Comparison of ENCODE assay signal across 39 cellular contexts in genomic region chr17:45968732-45969131, GRCh38. TPM values are rescaled to one million over a fixed set of nuclear protein-coding genes. Genes with fewer than 3 reads are reported as not detected.
"Had no signal": no experiment of that assay in that cellular context is flagged by ENCODE, and none has a peak within 500 bp of the region (broad histone marks: within the 10 kb centered on the region; RNA-seq: fewer than 3 reads in every experiment).

No MANE protein-coding gene starts in this region.

- DNase-seq: activated effector memory CD4-positive, alpha-beta T cell treated with anti-CD3 and anti-CD28 coated beads, Interleukin-2, amount 50 U/mL, for 16 hours; activated effector memory CD4-positive, alpha-beta T cell treated with Interleukin-2 at 50 U/mL for 16 hours; activated gamma-delta T cell; activated gamma-delta T cell treated with Interleukin-2 at 50 U/mL for 16 hours; activated naive CD4-positive, alpha-beta T cell; activated naive CD4-positive, alpha-beta T cell treated with anti-CD3 and anti-CD28 coated beads for 36 hours; activated naive CD4-positive, alpha-beta T cell treated with anti-CD3 and anti-CD28 coated beads, Interleukin-2, amount 10 ng/mL, durations not matched to agents 7 days and 5 days; activated naive CD4-positive, alpha-beta T cell treated with anti-CD3 and anti-CD28 coated beads, Interleukin-2, amount 50 U/mL, for 16 hours; activated naive CD4-positive, alpha-beta T cell treated with Interleukin-2 at 50 U/mL for 16 hours; activated naive CD8-positive, alpha-beta T cell treated with anti-CD3 and anti-CD28 coated beads for 36 hours; activated naive CD8-positive, alpha-beta T cell treated with anti-CD3 and anti-CD28 coated beads, Interleukin-2, amount 10 ng/mL, durations not matched to agents 7 days and 5 days; activated naive CD8-positive, alpha-beta T cell treated with anti-CD3 and anti-CD28 coated beads, Interleukin-2, amount 50 U/mL, for 24 hours; activated T-cell treated with anti-CD3 and anti-CD28 coated beads, Interleukin-2, amount 50 U/mL, for 1 hour; activated T-cell treated with anti-CD3 and anti-CD28 coated beads, Interleukin-2, amount 50 U/mL, for 24 hours; activated T-cell treated with anti-CD3 and anti-CD28 coated beads, Interleukin-2, amount 50 U/mL, for 4 hours; activated T-cell treated with anti-CD3 and anti-CD28 coated beads, Interleukin-2, amount 50 U/mL, for 48 hours; activated T-cell treated with anti-CD3 and anti-CD28 coated beads, Interleukin-2, amount 50 U/mL, for 72 hours; adrenal gland; amniotic stem cell; amygdala; anterior cingulate cortex; body of pancreas; brain microvascular endothelial cell; caudate nucleus; central memory CD4-positive, alpha-beta T cell; cerebellar nuclear complex had no signal

- H3K27me3 ChIP-seq: adrenal gland, ascending aorta, body of pancreas, breast epithelium, cardiac muscle cell had no signal

- H3K9me3 ChIP-seq: adrenal gland, ascending aorta, body of pancreas, breast epithelium had no signal

- H3K4me3 ChIP-seq: adrenal gland, ascending aorta, body of pancreas, breast epithelium, cardiac muscle cell had no signal

- H3K4me1 ChIP-seq: adrenal gland, ascending aorta, body of pancreas, breast epithelium had no signal

- H3K27ac ChIP-seq: adrenal gland, ascending aorta, body of pancreas, brain microvascular endothelial cell, breast epithelium, cardiac muscle cell had no signal

- FAIRE-seq: astrocyte had no signal

- ATAC-seq: activated naive CD4-positive, alpha-beta T cell treated with anti-CD3 and anti-CD28 coated beads, Interleukin-2, amount 50 U/mL, for 72 hours; activated naive CD8-positive, alpha-beta T cell treated with anti-CD3 and anti-CD28 coated beads, Interleukin-2, amount 50 U/mL, for 24 hours; activated T-cell treated with anti-CD3 and anti-CD28 coated beads, Interleukin-2, amount 50 U/mL, for 4 hours; activated T-cell treated with anti-CD3 and anti-CD28 coated beads, Interleukin-2, amount 50 U/mL, for 72 hours; activated T-helper 17 cell treated with anti-CD3 and anti-CD28 coated beads, Interleukin-2, amount 50 U/mL, for 72 hours; body of pancreas had no signal

- H3K36me3 ChIP-seq: adrenal gland, ascending aorta, brain microvascular endothelial cell, breast epithelium, cardiac muscle cell had no signal

RNA-seq across cellular contexts. Expression of gene STH, which starts 30.3 kb away (rescaled TPM):
- total RNA-seq: activated naive CD4-positive, alpha-beta T cell treated with anti-CD3 and anti-CD28 coated beads for 36 hours; activated naive CD4-positive, alpha-beta T cell treated with anti-CD3 and anti-CD28 coated beads, Interleukin-2, amount 50 U/mL, for 72 hours; activated naive CD8-positive, alpha-beta T cell treated with anti-CD3 and anti-CD28 coated beads for 36 hours; activated naive CD8-positive, alpha-beta T cell treated with anti-CD3 and anti-CD28 coated beads, Interleukin-2, amount 10 ng/mL, durations not matched to agents 7 days and 5 days; activated T-cell treated with anti-CD3 and anti-CD28 coated beads, Interleukin-2, amount 50 U/mL, for 4 hours; activated T-cell treated with anti-CD3 and anti-CD28 coated beads, Interleukin-2, amount 50 U/mL, for 72 hours; activated T-helper 1 cell treated with anti-CD3 and anti-CD28 coated beads, Interleukin-12 subunit alpha, Interleukin-12 subunit beta, Interleukin-2, Interleukin-4 antibody, amounts not matched to agents 30 ng/mL and 10 ng/mL and 1 ng/mL, durations not matched to agents 14 hours and 24 hours and 36 hours; activated T-helper 17 cell treated with anti-CD3 and anti-CD28 coated beads, Interleukin-2, amount 50 U/mL, for 72 hours; activated T-helper 2 cell treated with anti-CD3 and anti-CD28 coated beads, Interferon-gamma antibody, Interleukin-2, Interleukin-4, amounts not matched to agents 10 μg/mL and 5 μg/mL and 100 μg/mL, durations not matched to agents 14 hours and 24 hours and 36 hours; adrenal gland; aorta; ascending aorta; astrocyte; body of pancreas; breast epithelium; bronchial epithelial cell; cardiac muscle cell; cardiac septum; chondrocyte had no signal
- polyA plus RNA-seq: adipose tissue, adrenal gland, aorta, cardiac muscle cell had no signal
